Comparison of ENCODE assay signal across 1 cellular context in genomic region chr17:57876866-57877237, GRCh38.
TF ChIP-seq lines count a peak whose summit lies in the region.

No MANE protein-coding gene starts in this region.

TF ChIP-seq in WTC11, 78 proteins besides CTCF, POLR2A, EP300 and RAD21 (continued from another document):
- TF ChIP-seq OVOL2 (CRISPR knock-in tag; IDR thresholded peaks at IDR 0.05; ENCODE audit: borderline replicate concordance) (no peak), ZNF416 (CRISPR knock-in tag; IDR thresholded peaks at IDR 0.05) (no peak), ETV6 (CRISPR knock-in tag; IDR thresholded peaks at IDR 0.05) (no peak), STAT6 (CRISPR knock-in tag; conservative IDR thresholded peaks at IDR 0.05; ENCODE audit: low read depth) (no peak), NFYB (CRISPR knock-in tag; conservative IDR thresholded peaks at IDR 0.05; ENCODE audit: low read depth) (no peak), KAT7 (CRISPR knock-in tag; IDR thresholded peaks at IDR 0.05; ENCODE audit: borderline replicate concordance) (no peak), ARID4B (CRISPR knock-in tag; IDR thresholded peaks at IDR 0.05; ENCODE audit: borderline replicate concordance) (no peak), CREB1 (CRISPR knock-in tag; IDR thresholded peaks at IDR 0.05) (no peak)
TF ChIP-seq in WTC11: peak in this region for 0.
